Comparison of ENCODE assay signal across 21 cellular contexts in genomic region chr4:89175611-89176010, GRCh38.
"Had no signal": no experiment of that assay in that cellular context is flagged by ENCODE, and none has a peak within 500 bp of the region (broad histone marks: within the 10 kb centered on the region; RNA-seq: fewer than 3 reads in every experiment).

No MANE protein-coding gene starts in this region.

- FAIRE-seq: astrocyte, bronchial epithelial cell, endometrium, islet of Langerhans, TTC549 had no signal

- H3K4me1 ChIP-seq: heart left ventricle, lower lobe of right lung had no signal

- H3K9me3 ChIP-seq: heart left ventricle, lower lobe of right lung, tibial nerve had no signal

- H3K27me3 ChIP-seq: heart left ventricle, tibial nerve had no signal

- H3K27ac ChIP-seq: heart left ventricle, lower lobe of right lung, tibial nerve had no signal

- DNase-seq: activated CD4-positive, alpha-beta T cell treated with anti-CD3 and anti-CD28 coated beads for 1 hour; activated CD8-positive, alpha-beta memory T cell treated with anti-CD3 and anti-CD28 coated beads for 24 hours; activated CD8-positive, alpha-beta memory T cell treated with anti-CD3 and anti-CD28 coated beads, Interleukin-2, amount 50 U/mL, for 4 hours; activated naive CD4-positive, alpha-beta T cell treated with Interleukin-2 at 50 U/mL for 16 hours; activated naive CD8-positive, alpha-beta T cell treated with anti-CD3 and anti-CD28 coated beads for 36 hours; activated T-cell treated with anti-CD3 and anti-CD28 coated beads, Interleukin-2, amount 50 U/mL, for 4 hours; effector CD4-positive, alpha-beta T cell; heart left ventricle; lower lobe of right lung; mesendoderm; naive thymus-derived CD4-positive, alpha-beta T cell; retina; stimulated activated CD4-positive, alpha-beta T cell treated with anti-CD3 and anti-CD28 coated beads, Interleukin-4, amount 100 ng/mL, for 24 hours; stimulated activated naive CD8-positive, alpha-beta T cell treated with anti-CD3 and anti-CD28 coated beads, Interleukin-15, amount 100 ng/mL, for 72 hours; T-helper 1 cell had no signal

- ATAC-seq: activated T-cell treated with anti-CD3 and anti-CD28 coated beads, Interleukin-2, amount 50 U/mL, for 4 hours; heart left ventricle; lower lobe of right lung; naive thymus-derived CD4-positive, alpha-beta T cell; stimulated activated naive CD8-positive, alpha-beta T cell treated with anti-CD3 and anti-CD28 coated beads, Interleukin-15, amount 100 ng/mL, for 72 hours had no signal

- H3K36me3 ChIP-seq: heart left ventricle, lower lobe of right lung, tibial nerve had no signal

- H3K4me3 ChIP-seq: heart left ventricle, lower lobe of right lung, tibial nerve had no signal
